Comparison of ENCODE assay signal across 1 cellular context in the genomic region with DNA sequence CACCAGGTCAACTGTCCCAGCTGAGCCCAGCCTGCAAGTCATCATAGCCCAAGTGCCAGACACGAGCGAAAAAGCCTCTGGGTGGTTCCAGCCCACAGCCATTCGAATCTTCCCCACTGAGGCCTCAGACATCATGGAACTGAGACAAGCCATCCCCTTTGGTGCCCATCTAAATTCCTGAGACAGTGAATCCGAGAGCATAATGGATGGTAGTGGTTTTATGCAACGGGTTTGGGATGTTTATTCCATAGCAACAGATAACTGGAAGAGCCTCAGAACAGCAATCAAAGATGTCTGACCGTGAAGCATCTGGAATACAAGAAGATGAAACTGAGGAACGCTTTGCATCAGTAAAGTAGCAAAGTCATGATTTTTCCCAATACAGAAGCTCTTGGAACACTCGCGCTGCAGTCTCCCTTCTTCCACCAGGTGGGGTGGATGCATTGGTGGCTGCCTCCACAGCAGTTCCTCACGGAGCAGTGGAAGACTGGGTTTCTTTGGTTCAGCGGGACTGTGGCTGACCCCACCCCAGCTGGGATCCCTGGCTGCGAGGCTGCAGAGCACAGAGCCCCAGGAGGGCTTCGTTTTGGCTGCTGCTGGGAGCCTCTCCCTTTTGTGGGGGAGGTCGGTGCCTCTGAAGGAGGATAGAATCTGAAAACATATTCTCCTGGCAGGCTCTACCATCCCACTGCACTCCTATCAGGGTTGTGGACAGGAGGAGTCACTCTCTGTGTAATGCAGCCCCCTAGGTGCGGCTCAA.
A peak's percentile ranks its signal among the peaks of the same experiment; 100 is the strongest.
TF ChIP-seq lines count a peak whose summit lies in the region.

No MANE protein-coding gene starts in this region.

TF ChIP-seq in K562, 482 proteins besides CTCF, POLR2A, EP300 and RAD21 (continued from another document and continues in another):
- TF ChIP-seq GATAD2A (IDR thresholded peaks at IDR 0.05) (no peak), ZNF253 (CRISPR knock-in tag; conservative IDR thresholded peaks at IDR 0.05) (no peak), ADNP (tag; IDR thresholded peaks at IDR 0.05) (no peak), TRIM28 (IDR thresholded peaks at IDR 0.05) (no peak), THRAP3 (IDR thresholded peaks at IDR 0.05; ENCODE audit: borderline replicate concordance) (no peak), CC2D1A (IDR thresholded peaks at IDR 0.05) (peak; percentile 74), ZEB2 (IDR thresholded peaks at IDR 0.05) (no peak), NR4A1 (CRISPR knock-in tag; IDR thresholded peaks at IDR 0.05) (no peak), NR4A1 (tag; IDR thresholded peaks at IDR 0.05) (peak; percentile 55; the same call in 1 of the 2 replicates), CEBPB (tag; IDR thresholded peaks at IDR 0.05) (0 out of 2 replicates have a peak, but pooled peaks have one; percentile 25), ZNF436 (CRISPR knock-in tag; IDR thresholded peaks at IDR 0.05) (no peak), BMI1 (IDR thresholded peaks at IDR 0.05; ENCODE audit: low read length) (no peak), RBM17 (IDR thresholded peaks at IDR 0.05; ENCODE audit: borderline replicate concordance, low read depth, low read length) (no peak), ZBTB1 (CRISPR knock-in tag; IDR thresholded peaks at IDR 0.05; ENCODE audit: borderline replicate concordance, low read depth) (no peak), BCL6 (CRISPR knock-in tag; IDR thresholded peaks at IDR 0.05) (no peak), TAF15 (IDR thresholded peaks at IDR 0.05; ENCODE audit: low read depth, low read length) (no peak), HDAC2 (IDR thresholded peaks at IDR 0.05) (peak; percentile 25; the same call in 1 of the 2 replicates), ZNF316 (IDR thresholded peaks at IDR 0.05) (peak; percentile 90), HDAC6 (IDR thresholded peaks at IDR 0.05; ENCODE audit: low read depth, low read length) (no peak), ESRRB (CRISPR knock-in tag; IDR thresholded peaks at IDR 0.05; ENCODE audit: borderline replicate concordance) (no peak), ZNF785 (CRISPR knock-in tag; IDR thresholded peaks at IDR 0.05) (no peak), RBFOX2 (IDR thresholded peaks at IDR 0.05; ENCODE audit: low read depth, low read length) (peak; percentile 45; the same call in 1 of the 2 replicates), BRCA1 (IDR thresholded peaks at IDR 0.05) (no peak), BRCA1 (CRISPR knock-in tag; IDR thresholded peaks at IDR 0.05) (no peak), CXXC5 (CRISPR knock-in tag; IDR thresholded peaks at IDR 0.05) (0 out of 2 replicates have a peak, but pooled peaks have one; percentile 30), BRD4 (IDR thresholded peaks at IDR 0.05) (no peak), TAF7 (tag; IDR thresholded peaks at IDR 0.05) (no peak), ZNF282 (CRISPR knock-in tag; IDR thresholded peaks at IDR 0.05) (no peak), TCF3 (CRISPR knock-in tag; IDR thresholded peaks at IDR 0.05) (no peak), PTBP1 (IDR thresholded peaks at IDR 0.05; ENCODE audit: low read depth, low read length) (no peak), ZNF408 (CRISPR knock-in tag; IDR thresholded peaks at IDR 0.05; ENCODE audit: low read depth) (no peak), E2F3 (CRISPR knock-in tag; IDR thresholded peaks at IDR 0.05) (no peak), NBN (IDR thresholded peaks at IDR 0.05; ENCODE audit: low read depth) (peak; percentile 23; the same call in 1 of the 2 replicates), ZNF766 (CRISPR knock-in tag; conservative IDR thresholded peaks at IDR 0.05) (peak; percentile 79), JUND (IDR thresholded peaks at IDR 0.05; ENCODE audit: borderline replicate concordance, low read depth, low read length) (peak; percentile 19; the same call in 1 of the 2 replicates), JUND (tag; IDR thresholded peaks at IDR 0.05; ENCODE audit: borderline replicate concordance, low read depth, low read length) (peak; percentile 44; the same call in 1 of the 3 replicates), NUFIP1 (IDR thresholded peaks at IDR 0.05; ENCODE audit: partially characterized antibody) (no peak), POU5F1 (IDR thresholded peaks at IDR 0.05; ENCODE audit: borderline replicate concordance, low read depth, low read length, partially characterized antibody) (no peak), ZNF41 (CRISPR knock-in tag; conservative IDR thresholded peaks at IDR 0.05) (no peak), ZNF224 (CRISPR knock-in tag; IDR thresholded peaks at IDR 0.05) (no peak), CTBP1 (IDR thresholded peaks at IDR 0.05; ENCODE audit: borderline replicate concordance) (peak; percentile 67; the same call in 1 of the 2 replicates), NRF1 (conservative IDR thresholded peaks at IDR 0.05 in 1 of 2, IDR thresholded peaks at IDR 0.05 in 1 of 2) (no peak), MAZ (CRISPR knock-in tag; conservative IDR thresholded peaks at IDR 0.05 in 1 of 2, IDR thresholded peaks at IDR 0.05 in 1 of 2) (peak in 1 of 2 experiments; percentile 34; a peak in 1 of 4 replicates), ZNF121 (CRISPR knock-in tag; conservative IDR thresholded peaks at IDR 0.05) (no peak), ZNF174 (CRISPR knock-in tag; IDR thresholded peaks at IDR 0.05) (no peak), SMAD4 (CRISPR knock-in tag; conservative IDR thresholded peaks at IDR 0.05) (no peak; the same call in 1 of the 2 replicates), PRMT5 (CRISPR knock-in tag; IDR thresholded peaks at IDR 0.05) (no peak)
- TF ChIP-seq, protein P1, sequence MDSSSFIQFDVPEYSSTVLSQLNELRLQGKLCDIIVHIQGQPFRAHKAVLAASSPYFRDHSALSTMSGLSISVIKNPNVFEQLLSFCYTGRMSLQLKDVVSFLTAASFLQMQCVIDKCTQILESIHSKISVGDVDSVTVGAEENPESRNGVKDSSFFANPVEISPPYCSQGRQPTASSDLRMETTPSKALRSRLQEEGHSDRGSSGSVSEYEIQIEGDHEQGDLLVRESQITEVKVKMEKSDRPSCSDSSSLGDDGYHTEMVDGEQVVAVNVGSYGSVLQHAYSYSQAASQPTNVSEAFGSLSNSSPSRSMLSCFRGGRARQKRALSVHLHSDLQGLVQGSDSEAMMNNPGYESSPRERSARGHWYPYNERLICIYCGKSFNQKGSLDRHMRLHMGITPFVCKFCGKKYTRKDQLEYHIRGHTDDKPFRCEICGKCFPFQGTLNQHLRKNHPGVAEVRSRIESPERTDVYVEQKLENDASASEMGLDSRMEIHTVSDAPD (CRISPR knock-in tag; IDR thresholded peaks at IDR 0.05): no peak
- TF ChIP-seq, protein P2, sequence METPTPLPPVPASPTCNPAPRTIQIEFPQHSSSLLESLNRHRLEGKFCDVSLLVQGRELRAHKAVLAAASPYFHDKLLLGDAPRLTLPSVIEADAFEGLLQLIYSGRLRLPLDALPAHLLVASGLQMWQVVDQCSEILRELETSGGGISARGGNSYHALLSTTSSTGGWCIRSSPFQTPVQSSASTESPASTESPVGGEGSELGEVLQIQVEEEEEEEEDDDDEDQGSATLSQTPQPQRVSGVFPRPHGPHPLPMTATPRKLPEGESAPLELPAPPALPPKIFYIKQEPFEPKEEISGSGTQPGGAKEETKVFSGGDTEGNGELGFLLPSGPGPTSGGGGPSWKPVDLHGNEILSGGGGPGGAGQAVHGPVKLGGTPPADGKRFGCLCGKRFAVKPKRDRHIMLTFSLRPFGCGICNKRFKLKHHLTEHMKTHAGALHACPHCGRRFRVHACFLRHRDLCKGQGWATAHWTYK (CRISPR knock-in tag; IDR thresholded peaks at IDR 0.05): no peak
- TF ChIP-seq, protein P3, sequence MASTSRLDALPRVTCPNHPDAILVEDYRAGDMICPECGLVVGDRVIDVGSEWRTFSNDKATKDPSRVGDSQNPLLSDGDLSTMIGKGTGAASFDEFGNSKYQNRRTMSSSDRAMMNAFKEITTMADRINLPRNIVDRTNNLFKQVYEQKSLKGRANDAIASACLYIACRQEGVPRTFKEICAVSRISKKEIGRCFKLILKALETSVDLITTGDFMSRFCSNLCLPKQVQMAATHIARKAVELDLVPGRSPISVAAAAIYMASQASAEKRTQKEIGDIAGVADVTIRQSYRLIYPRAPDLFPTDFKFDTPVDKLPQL (IDR thresholded peaks at IDR 0.05; ENCODE audit: extremely low read depth, insufficient read length): no peak
- TF ChIP-seq, protein P4, sequence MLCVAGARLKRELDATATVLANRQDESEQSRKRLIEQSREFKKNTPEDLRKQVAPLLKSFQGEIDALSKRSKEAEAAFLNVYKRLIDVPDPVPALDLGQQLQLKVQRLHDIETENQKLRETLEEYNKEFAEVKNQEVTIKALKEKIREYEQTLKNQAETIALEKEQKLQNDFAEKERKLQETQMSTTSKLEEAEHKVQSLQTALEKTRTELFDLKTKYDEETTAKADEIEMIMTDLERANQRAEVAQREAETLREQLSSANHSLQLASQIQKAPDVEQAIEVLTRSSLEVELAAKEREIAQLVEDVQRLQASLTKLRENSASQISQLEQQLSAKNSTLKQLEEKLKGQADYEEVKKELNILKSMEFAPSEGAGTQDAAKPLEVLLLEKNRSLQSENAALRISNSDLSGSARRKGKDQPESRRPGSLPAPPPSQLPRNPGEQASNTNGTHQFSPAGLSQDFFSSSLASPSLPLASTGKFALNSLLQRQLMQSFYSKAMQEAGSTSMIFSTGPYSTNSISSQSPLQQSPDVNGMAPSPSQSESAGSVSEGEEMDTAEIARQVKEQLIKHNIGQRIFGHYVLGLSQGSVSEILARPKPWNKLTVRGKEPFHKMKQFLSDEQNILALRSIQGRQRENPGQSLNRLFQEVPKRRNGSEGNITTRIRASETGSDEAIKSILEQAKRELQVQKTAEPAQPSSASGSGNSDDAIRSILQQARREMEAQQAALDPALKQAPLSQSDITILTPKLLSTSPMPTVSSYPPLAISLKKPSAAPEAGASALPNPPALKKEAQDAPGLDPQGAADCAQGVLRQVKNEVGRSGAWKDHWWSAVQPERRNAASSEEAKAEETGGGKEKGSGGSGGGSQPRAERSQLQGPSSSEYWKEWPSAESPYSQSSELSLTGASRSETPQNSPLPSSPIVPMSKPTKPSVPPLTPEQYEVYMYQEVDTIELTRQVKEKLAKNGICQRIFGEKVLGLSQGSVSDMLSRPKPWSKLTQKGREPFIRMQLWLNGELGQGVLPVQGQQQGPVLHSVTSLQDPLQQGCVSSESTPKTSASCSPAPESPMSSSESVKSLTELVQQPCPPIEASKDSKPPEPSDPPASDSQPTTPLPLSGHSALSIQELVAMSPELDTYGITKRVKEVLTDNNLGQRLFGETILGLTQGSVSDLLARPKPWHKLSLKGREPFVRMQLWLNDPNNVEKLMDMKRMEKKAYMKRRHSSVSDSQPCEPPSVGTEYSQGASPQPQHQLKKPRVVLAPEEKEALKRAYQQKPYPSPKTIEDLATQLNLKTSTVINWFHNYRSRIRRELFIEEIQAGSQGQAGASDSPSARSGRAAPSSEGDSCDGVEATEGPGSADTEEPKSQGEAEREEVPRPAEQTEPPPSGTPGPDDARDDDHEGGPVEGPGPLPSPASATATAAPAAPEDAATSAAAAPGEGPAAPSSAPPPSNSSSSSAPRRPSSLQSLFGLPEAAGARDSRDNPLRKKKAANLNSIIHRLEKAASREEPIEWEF (CRISPR knock-in tag; IDR thresholded peaks at IDR 0.05): no peak
- TF ChIP-seq, protein P5, sequence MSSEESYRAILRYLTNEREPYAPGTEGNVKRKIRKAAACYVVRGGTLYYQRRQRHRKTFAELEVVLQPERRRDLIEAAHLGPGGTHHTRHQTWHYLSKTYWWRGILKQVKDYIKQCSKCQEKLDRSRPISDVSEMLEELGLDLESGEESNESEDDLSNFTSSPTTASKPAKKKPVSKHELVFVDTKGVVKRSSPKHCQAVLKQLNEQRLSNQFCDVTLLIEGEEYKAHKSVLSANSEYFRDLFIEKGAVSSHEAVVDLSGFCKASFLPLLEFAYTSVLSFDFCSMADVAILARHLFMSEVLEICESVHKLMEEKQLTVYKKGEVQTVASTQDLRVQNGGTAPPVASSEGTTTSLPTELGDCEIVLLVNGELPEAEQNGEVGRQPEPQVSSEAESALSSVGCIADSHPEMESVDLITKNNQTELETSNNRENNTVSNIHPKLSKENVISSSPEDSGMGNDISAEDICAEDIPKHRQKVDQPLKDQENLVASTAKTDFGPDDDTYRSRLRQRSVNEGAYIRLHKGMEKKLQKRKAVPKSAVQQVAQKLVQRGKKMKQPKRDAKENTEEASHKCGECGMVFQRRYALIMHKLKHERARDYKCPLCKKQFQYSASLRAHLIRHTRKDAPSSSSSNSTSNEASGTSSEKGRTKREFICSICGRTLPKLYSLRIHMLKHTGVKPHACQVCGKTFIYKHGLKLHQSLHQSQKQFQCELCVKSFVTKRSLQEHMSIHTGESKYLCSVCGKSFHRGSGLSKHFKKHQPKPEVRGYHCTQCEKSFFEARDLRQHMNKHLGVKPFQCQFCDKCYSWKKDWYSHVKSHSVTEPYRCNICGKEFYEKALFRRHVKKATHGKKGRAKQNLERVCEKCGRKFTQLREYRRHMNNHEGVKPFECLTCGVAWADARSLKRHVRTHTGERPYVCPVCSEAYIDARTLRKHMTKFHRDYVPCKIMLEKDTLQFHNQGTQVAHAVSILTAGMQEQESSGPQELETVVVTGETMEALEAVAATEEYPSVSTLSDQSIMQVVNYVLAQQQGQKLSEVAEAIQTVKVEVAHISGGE (CRISPR knock-in tag; IDR thresholded peaks at IDR 0.05): peak in 1 of 3 experiments; percentile 35; a peak in 1 of 6 replicates
- TF ChIP-seq, protein P6, sequence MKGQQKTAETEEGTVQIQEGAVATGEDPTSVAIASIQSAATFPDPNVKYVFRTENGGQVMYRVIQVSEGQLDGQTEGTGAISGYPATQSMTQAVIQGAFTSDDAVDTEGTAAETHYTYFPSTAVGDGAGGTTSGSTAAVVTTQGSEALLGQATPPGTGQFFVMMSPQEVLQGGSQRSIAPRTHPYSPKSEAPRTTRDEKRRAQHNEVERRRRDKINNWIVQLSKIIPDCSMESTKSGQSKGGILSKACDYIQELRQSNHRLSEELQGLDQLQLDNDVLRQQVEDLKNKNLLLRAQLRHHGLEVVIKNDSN (CRISPR knock-in tag; IDR thresholded peaks at IDR 0.05): no peak
- TF ChIP-seq, protein P7, sequence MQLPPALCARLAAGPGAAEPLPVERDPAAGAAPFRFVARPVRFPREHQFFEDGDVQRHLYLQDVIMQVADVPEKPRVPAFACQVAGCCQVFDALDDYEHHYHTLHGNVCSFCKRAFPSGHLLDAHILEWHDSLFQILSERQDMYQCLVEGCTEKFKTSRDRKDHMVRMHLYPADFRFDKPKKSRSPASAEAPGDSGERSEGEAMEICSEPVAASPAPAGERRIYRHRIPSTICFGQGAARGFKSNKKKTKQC (CRISPR knock-in tag; IDR thresholded peaks at IDR 0.05): no peak
- TF ChIP-seq, protein P8, sequence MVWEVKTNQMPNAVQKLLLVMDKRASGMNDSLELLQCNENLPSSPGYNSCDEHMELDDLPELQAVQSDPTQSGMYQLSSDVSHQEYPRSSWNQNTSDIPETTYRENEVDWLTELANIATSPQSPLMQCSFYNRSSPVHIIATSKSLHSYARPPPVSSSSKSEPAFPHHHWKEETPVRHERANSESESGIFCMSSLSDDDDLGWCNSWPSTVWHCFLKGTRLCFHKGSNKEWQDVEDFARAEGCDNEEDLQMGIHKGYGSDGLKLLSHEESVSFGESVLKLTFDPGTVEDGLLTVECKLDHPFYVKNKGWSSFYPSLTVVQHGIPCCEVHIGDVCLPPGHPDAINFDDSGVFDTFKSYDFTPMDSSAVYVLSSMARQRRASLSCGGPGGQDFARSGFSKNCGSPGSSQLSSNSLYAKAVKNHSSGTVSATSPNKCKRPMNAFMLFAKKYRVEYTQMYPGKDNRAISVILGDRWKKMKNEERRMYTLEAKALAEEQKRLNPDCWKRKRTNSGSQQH (CRISPR knock-in tag; IDR thresholded peaks at IDR 0.05): no peak
